Comparison of ENCODE assay signal across 10 cellular contexts in the genomic region with DNA sequence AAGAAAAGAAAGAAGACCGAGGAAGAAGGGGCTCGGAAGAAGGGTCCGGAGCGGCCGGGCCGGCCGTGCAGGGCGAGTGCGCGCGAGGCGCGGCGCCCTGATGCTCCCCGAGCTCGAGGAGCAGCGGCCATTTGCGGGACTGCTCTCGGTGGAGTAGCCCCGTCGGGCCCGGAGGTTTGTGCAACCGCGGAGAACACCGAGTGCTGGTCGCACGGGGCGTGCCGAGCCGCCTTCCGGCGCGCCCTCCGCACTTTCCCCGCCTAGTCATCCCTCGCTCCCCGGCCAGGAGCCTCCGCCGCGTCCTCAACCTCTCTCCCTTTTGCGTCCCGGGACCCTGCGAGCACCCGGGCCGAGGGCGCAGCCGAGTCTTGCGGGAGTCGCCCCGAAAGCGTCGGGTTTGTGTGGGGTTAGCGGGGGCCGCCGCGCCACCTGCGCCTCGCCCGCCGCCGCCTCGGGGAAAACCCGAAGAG.
DNase-seq lines count a peak whose midpoint lies in the region; ATAC-seq lines count a peak whose summit lies in the region.
"Had no signal": no experiment of that assay in that cellular context is flagged by ENCODE, and none has a peak within 500 bp of the region (broad histone marks: within the 10 kb centered on the region; RNA-seq: fewer than 3 reads in every experiment).

No MANE protein-coding gene starts in this region.

- H3K9ac ChIP-seq in iPS-20b (ENCODE audit: low read depth, low read length), result no peak overlapping the region

- no peaks in the 10 kb centered on the region for H3K9me3 ChIP-seq in iPS-20b (ENCODE audit: insufficient read depth, low read depth, low read length)
- H3K9me3 ChIP-seq: ovary had no signal

- H3K27ac ChIP-seq in iPS-20b (ENCODE audit: low read length), result no peak overlapping the region
- H3K27ac ChIP-seq: ovary had no signal

- H3K4me1 ChIP-seq in iPS-20b (ENCODE audit: insufficient read depth, low read length), result no peaks in the 10 kb centered on the region

- H3K4me3 ChIP-seq in iPS-20b (ENCODE audit: low read length), result peak overlapping the region; percentile 58; the same call in 1 of the 2 replicates
- H3K4me3 ChIP-seq: ovary had no signal

- CTCF ChIA-PET in activated CD4-positive, alpha-beta T cell treated with anti-CD3 and anti-CD28 coated beads for 36 hours (lab: Charles Lee), result no interaction called here

- H3K9me3 Mint-ChIP-seq in activated CD4-positive, alpha-beta T cell treated with anti-CD3 and anti-CD28 coated beads for 36 hours (ENCODE audit: low read depth), result no peaks in the 10 kb centered on the region
- H3K9me3 Mint-ChIP-seq in activated T-cell treated with anti-CD3 and anti-CD28 coated beads, Interleukin-2, amount 50 U/mL, for 72 hours, result peaks cover 0 to 2% of the 10 kb centered on the region in 2 donors
- H3K9me3 Mint-ChIP-seq in stimulated activated memory B cell treated with anti-CD40 and anti-IgM and Interleukin-4, amounts not matched to agents 10 μg/mL and 1 μg/mL and 100 μg/mL, for 72 hours, result peaks cover 6% of the 10 kb centered on the region

- POLR2A ChIA-PET in activated CD4-positive, alpha-beta T cell treated with anti-CD3 and anti-CD28 coated beads for 36 hours (lab: Charles Lee), result no interaction called here

- intact Hi-C loops in activated CD4-positive, alpha-beta T cell treated with anti-CD3 and anti-CD28 coated beads for 36 hours (cut with DNase I, micrococcal nuclease), result no loop called here

- ATAC-seq in activated CD4-positive, alpha-beta T cell treated with anti-CD3 and anti-CD28 coated beads for 36 hours, result no peak
- ATAC-seq in activated T-cell treated with anti-CD3 and anti-CD28 coated beads, Interleukin-2, amount 50 U/mL, for 72 hours (replicated peaks in 1 of 2), result peak; percentile 78 to 79
- peak; percentile 47 for ATAC-seq in stimulated activated memory B cell treated with anti-CD40 and anti-IgM and Interleukin-4, amounts not matched to agents 10 μg/mL and 1 μg/mL and 100 μg/mL, for 72 hours
- no peak for ATAC-seq in GM19351 (IDR thresholded peaks at IDR 0.05; ENCODE audit: unreplicated experiment)

- H3K4me3 Mint-ChIP-seq in activated CD4-positive, alpha-beta T cell treated with anti-CD3 and anti-CD28 coated beads for 36 hours, result peak overlapping the region; percentile 57
- H3K4me3 Mint-ChIP-seq in activated T-cell treated with anti-CD3 and anti-CD28 coated beads, Interleukin-2, amount 50 U/mL, for 72 hours, result peak overlapping the region; percentile 79 to 89
- H3K4me3 Mint-ChIP-seq in stimulated activated memory B cell treated with anti-CD40 and anti-IgM and Interleukin-4, amounts not matched to agents 10 μg/mL and 1 μg/mL and 100 μg/mL, for 72 hours, result peak overlapping the region; percentile 82

- no peaks in the 10 kb centered on the region for H3K36me3 ChIP-seq in iPS-20b (ENCODE audit: insufficient read depth, low read depth, low read length)
- H3K36me3 ChIP-seq: ovary had no signal

- no peaks in the 10 kb centered on the region for H3K4me1 Mint-ChIP-seq in activated CD4-positive, alpha-beta T cell treated with anti-CD3 and anti-CD28 coated beads for 36 hours
- H3K4me1 Mint-ChIP-seq in activated T-cell treated with anti-CD3 and anti-CD28 coated beads, Interleukin-2, amount 50 U/mL, for 72 hours (ENCODE audit: low read depth), result no peaks in the 10 kb centered on the region
- H3K4me1 Mint-ChIP-seq in stimulated activated memory B cell treated with anti-CD40 and anti-IgM and Interleukin-4, amounts not matched to agents 10 μg/mL and 1 μg/mL and 100 μg/mL, for 72 hours, result peaks cover 8% of the 10 kb centered on the region

- H3K27me3 ChIP-seq in iPS-20b (ENCODE audit: insufficient read depth, low read length), result peaks cover 27% of the 10 kb centered on the region
- H3K27me3 ChIP-seq: ovary had no signal

- no peak overlapping the region for H3K27ac Mint-ChIP-seq in activated CD4-positive, alpha-beta T cell treated with anti-CD3 and anti-CD28 coated beads for 36 hours
- H3K27ac Mint-ChIP-seq in activated T-cell treated with anti-CD3 and anti-CD28 coated beads, Interleukin-2, amount 50 U/mL, for 72 hours, result no peak overlapping the region
- H3K27ac Mint-ChIP-seq in stimulated activated memory B cell treated with anti-CD40 and anti-IgM and Interleukin-4, amounts not matched to agents 10 μg/mL and 1 μg/mL and 100 μg/mL, for 72 hours, result peak overlapping the region; percentile 64

- H3K36me3 Mint-ChIP-seq in activated CD4-positive, alpha-beta T cell treated with anti-CD3 and anti-CD28 coated beads for 36 hours (ENCODE audit: low read depth), result peaks cover 2% of the 10 kb centered on the region
- H3K36me3 Mint-ChIP-seq in activated T-cell treated with anti-CD3 and anti-CD28 coated beads, Interleukin-2, amount 50 U/mL, for 72 hours (ENCODE audit: insufficient read depth in 2 of 2), result peaks cover 4% of the 10 kb centered on the region in 2 donors
- H3K36me3 Mint-ChIP-seq in stimulated activated memory B cell treated with anti-CD40 and anti-IgM and Interleukin-4, amounts not matched to agents 10 μg/mL and 1 μg/mL and 100 μg/mL, for 72 hours, result no peaks in the 10 kb centered on the region

- peaks cover 28% of the 10 kb centered on the region for H3K27me3 Mint-ChIP-seq in activated CD4-positive, alpha-beta T cell treated with anti-CD3 and anti-CD28 coated beads for 36 hours
- peaks cover 46% of the 10 kb centered on the region for H3K27me3 Mint-ChIP-seq in activated T-cell treated with anti-CD3 and anti-CD28 coated beads, Interleukin-2, amount 50 U/mL, for 72 hours (ENCODE audit: low read depth)
- peaks cover 23% of the 10 kb centered on the region for H3K27me3 Mint-ChIP-seq in stimulated activated memory B cell treated with anti-CD40 and anti-IgM and Interleukin-4, amounts not matched to agents 10 μg/mL and 1 μg/mL and 100 μg/mL, for 72 hours

- peak; percentile 5 for DNase-seq in activated CD4-positive, alpha-beta T cell treated with anti-CD3 and anti-CD28 coated beads for 36 hours
- DNase-seq in activated CD4-positive, alpha-beta T cell treated with anti-CD3 and anti-CD28 coated beads for 4 hours, result no peak
- peak; percentile 13 to 28 for DNase-seq in activated T-cell treated with anti-CD3 and anti-CD28 coated beads, Interleukin-2, amount 50 U/mL, for 72 hours
- no peak for DNase-seq in amygdala (lab: John Stamatoyannopoulos, UW)
- no peak for DNase-seq in hypothalamus (lab: John Stamatoyannopoulos, UW)
- DNase-seq: ovary, SIG-M5 had no signal

Comparison
In these comparisons a context has a peak if more than half of its experiments do, and no peak if none do; other contexts are left out.
1. DNase-seq: peak in activated CD4-positive, alpha-beta T cell treated with anti-CD3 and anti-CD28 coated beads for 36 hours (single experiment) and activated T-cell treated with anti-CD3 and anti-CD28 coated beads, Interleukin-2, amount 50 U/mL, for 72 hours (2 of 2); none in activated CD4-positive, alpha-beta T cell treated with anti-CD3 and anti-CD28 coated beads for 4 hours (0 of 2), amygdala (0 of 56) and hypothalamus (0 of 51).
2. ATAC-seq: peak in activated T-cell treated with anti-CD3 and anti-CD28 coated beads, Interleukin-2, amount 50 U/mL, for 72 hours (2 of 2) and stimulated activated memory B cell treated with anti-CD40 and anti-IgM and Interleukin-4, amounts not matched to agents 10 μg/mL and 1 μg/mL and 100 μg/mL, for 72 hours (single experiment); none in activated CD4-positive, alpha-beta T cell treated with anti-CD3 and anti-CD28 coated beads for 36 hours (single experiment) and GM19351 (single experiment).
3. Peak in every context shown above with its lines, with median percentiles within 50 percentile points of each other: H3K4me3 Mint-ChIP-seq.